In the genomic region with DNA sequence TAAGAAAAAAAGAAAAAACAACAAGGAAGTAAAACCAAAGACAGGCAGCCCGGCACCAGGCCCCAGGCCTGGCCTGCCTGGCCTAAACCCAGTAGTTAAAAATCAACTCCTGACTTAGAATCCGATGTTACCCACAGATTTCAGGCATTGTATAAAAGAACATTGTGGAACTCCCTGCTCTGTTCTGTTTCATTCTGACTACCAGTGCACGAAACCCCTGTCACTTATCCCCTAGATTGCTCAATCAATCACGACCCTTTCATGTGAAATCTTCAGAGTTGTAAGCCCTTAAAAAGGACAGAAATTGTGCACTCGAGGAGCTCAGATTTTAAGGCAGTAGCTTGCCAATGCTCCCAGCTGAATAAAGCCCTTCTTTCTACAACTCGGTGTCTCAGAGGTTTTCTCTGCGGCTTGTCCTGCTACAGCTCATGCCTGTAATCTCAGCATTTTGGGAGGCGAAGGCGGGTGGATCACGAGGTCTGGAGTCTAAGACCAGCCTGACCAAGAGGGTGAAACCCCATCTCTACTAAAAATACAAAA, we compare ENCODE assay signal across 16 cellular contexts. TPM values are rescaled to one million over a fixed set of nuclear protein-coding genes. Genes with fewer than 3 reads are reported as not detected.
DNase-seq lines count a peak whose midpoint lies in the region; ATAC-seq lines count a peak whose summit lies in the region.
"Had no signal": no experiment of that assay in that cellular context is flagged by ENCODE, and none has a peak within 500 bp of the region (broad histone marks: within the 10 kb centered on the region; RNA-seq: fewer than 3 reads in every experiment).

No MANE protein-coding gene starts in this region.

- ATAC-seq in GM19324 (IDR thresholded peaks at IDR 0.05; ENCODE audit: low FRiP score, unreplicated experiment) (peak; percentile 39), HG03066 (IDR thresholded peaks at IDR 0.05; ENCODE audit: low read depth, unreplicated experiment) (peak; percentile 54), T-cell (replicated peaks in 1 of 4) (no peak)
- ATAC-seq: activated CD8-positive, alpha-beta memory T cell treated with anti-CD3 and anti-CD28 coated beads, Interleukin-2, amount 10 ng/mL, durations not matched to agents 7 days and 5 days; HCT116 had no signal

- CTCF ChIA-PET in T-cell (lab: Charles Lee): interaction anchor here in 1 of 2 donors (0.6 kb wide), 1 partner anchor 127 kb away, joined by 3 read pairs; no protein-coding TSS in a partner anchor

- POLR2A ChIA-PET in T-cell (lab: Charles Lee): no interaction called here

- H3K9me3 Mint-ChIP-seq in T-cell: no peaks in the 10 kb centered on the region

- H3K4me1 Mint-ChIP-seq in T-cell: no peaks in the 10 kb centered on the region
- H3K4me1 Mint-ChIP-seq: activated CD8-positive, alpha-beta memory T cell treated with anti-CD3 and anti-CD28 coated beads, Interleukin-2, amount 10 ng/mL, durations not matched to agents 7 days and 5 days; CD4-positive, CD25-positive, alpha-beta regulatory T cell had no signal

- H3K27ac ChIP-seq in cingulate gyrus (ENCODE audit: low read depth, low read length): peak overlapping the region; percentile 10
- H3K27ac ChIP-seq: stomach had no signal

- no peak overlapping the region for H3K4me3 Mint-ChIP-seq in T-cell
- H3K4me3 Mint-ChIP-seq: activated CD8-positive, alpha-beta memory T cell treated with anti-CD3 and anti-CD28 coated beads, Interleukin-2, amount 10 ng/mL, durations not matched to agents 7 days and 5 days; activated naive CD8-positive, alpha-beta T cell; CD4-positive, CD25-positive, alpha-beta regulatory T cell had no signal

- H3K27ac Mint-ChIP-seq in T-cell: no peak overlapping the region
- H3K27ac Mint-ChIP-seq: activated CD8-positive, alpha-beta memory T cell treated with anti-CD3 and anti-CD28 coated beads, Interleukin-2, amount 10 ng/mL, durations not matched to agents 7 days and 5 days; activated naive CD8-positive, alpha-beta T cell; CD4-positive, CD25-positive, alpha-beta regulatory T cell had no signal

- H3K27me3 Mint-ChIP-seq in T-cell: no peaks in the 10 kb centered on the region
- H3K27me3 Mint-ChIP-seq: activated CD8-positive, alpha-beta memory T cell treated with anti-CD3 and anti-CD28 coated beads, Interleukin-2, amount 10 ng/mL, durations not matched to agents 7 days and 5 days; activated naive CD8-positive, alpha-beta T cell had no signal

- no peaks in the 10 kb centered on the region for H3K36me3 Mint-ChIP-seq in T-cell
- H3K36me3 Mint-ChIP-seq: activated CD8-positive, alpha-beta memory T cell treated with anti-CD3 and anti-CD28 coated beads, Interleukin-2, amount 10 ng/mL, durations not matched to agents 7 days and 5 days; activated naive CD8-positive, alpha-beta T cell; CD4-positive, CD25-positive, alpha-beta regulatory T cell had no signal

- DNase-seq in renal cortical epithelial cell (ENCODE audit: low read depth) (peak; percentile 83), HK-2 (ENCODE audit: unreplicated experiment) (no peak), NCI-H446 (lab: John Stamatoyannopoulos, UW) (no peak), T-cell (no peak)
- DNase-seq: activated CD8-positive, alpha-beta memory T cell treated with anti-CD3 and anti-CD28 coated beads, Interleukin-2, amount 10 ng/mL, durations not matched to agents 7 days and 5 days; CD4-positive, CD25-positive, alpha-beta regulatory T cell; esophagus squamous epithelium; retina; stimulated activated CD4-positive, alpha-beta T cell treated with anti-CD3 and anti-CD28 coated beads, Interleukin-4, amount 100 ng/mL, for 4 hours; stomach had no signal

RNA-seq across cellular contexts. Expression of gene MYOCOS, which starts 15.6 kb away (rescaled TPM):
- total RNA-seq in renal cortical epithelial cell: 0.35 TPM in 1 of 2 replicates, not detected in the other
- under 1 TPM in 2 of 5 donors, not detected in 3; 0.18 to 0.33 TPM for total RNA-seq in T-cell
- total RNA-seq: activated CD8-positive, alpha-beta memory T cell treated with anti-CD3 and anti-CD28 coated beads, Interleukin-2, amount 10 ng/mL, durations not matched to agents 7 days and 5 days; CD4-positive, CD25-positive, alpha-beta regulatory T cell; esophagus squamous epithelium; G401; stomach had no signal

RNA-seq across cellular contexts. Expression of gene MYOC, which starts 46.0 kb away (rescaled TPM):
- total RNA-seq in renal cortical epithelial cell (0.10 TPM in 1 of 2 replicates, not detected in the other), T-cell (not detected)
- total RNA-seq: activated CD8-positive, alpha-beta memory T cell treated with anti-CD3 and anti-CD28 coated beads, Interleukin-2, amount 10 ng/mL, durations not matched to agents 7 days and 5 days; CD4-positive, CD25-positive, alpha-beta regulatory T cell had no signal

Comparison
In these comparisons a context has a peak if more than half of its experiments do, and no peak if none do; other contexts are left out.
1. ATAC-seq: peak in GM19324 (single experiment) and HG03066 (single experiment); none in T-cell (0 of 4).